In genomic region chr1:20291621-20292020, GRCh38 we compare ENCODE assay signal across 15 cellular contexts. TPM values are rescaled to one million over a fixed set of nuclear protein-coding genes. Genes with fewer than 3 reads are reported as not detected.
DNase-seq lines count a peak whose midpoint lies in the region; ATAC-seq, FAIRE-seq and TF ChIP-seq lines count a peak whose summit lies in the region.
"Had no signal": no experiment of that assay in that cellular context is flagged by ENCODE, and none has a peak within 500 bp of the region (broad histone marks: within the 10 kb centered on the region; RNA-seq: fewer than 3 reads in every experiment).

No MANE protein-coding gene starts in this region.

- peaks cover 30 to 71% of the 10 kb centered on the region in 2 donors for H3K27me3 Mint-ChIP-seq in CD8-positive, alpha-beta memory T cell
- peaks cover 70% of the 10 kb centered on the region for H3K27me3 Mint-ChIP-seq in activated T-cell treated with anti-CD3 and anti-CD28 coated beads, Interleukin-2, amount 50 U/mL, for 72 hours (ENCODE audit: low read depth)

- H3K79me2 ChIP-seq in ACC112 (ENCODE audit: control insufficient read depth, insufficient read depth, low read length, unreplicated experiment), result no peaks in the 10 kb centered on the region

- H3K4me1 ChIP-seq in ACC112 (ENCODE audit: control insufficient read depth, insufficient read depth, low read length, unreplicated experiment), result no peaks in the 10 kb centered on the region
- peaks cover 5% of the 10 kb centered on the region for H3K4me1 ChIP-seq in CD8-positive, alpha-beta memory T cell (ENCODE audit: insufficient read depth, low read length)

- no peak overlapping the region for H3K27ac ChIP-seq in ACC112 (ENCODE audit: low read depth, low read length)
- H3K27ac ChIP-seq in CD8-positive, alpha-beta memory T cell (ENCODE audit: low read depth, low read length), result no peak overlapping the region
- H3K27ac ChIP-seq: WERI-Rb-1 had no signal

- no peak overlapping the region for H2AFZ ChIP-seq in ACC112 (ENCODE audit: low read length, unreplicated experiment)

- H3K27ac Mint-ChIP-seq in CD8-positive, alpha-beta memory T cell, result no peak overlapping the region
- H3K27ac Mint-ChIP-seq in activated T-cell treated with anti-CD3 and anti-CD28 coated beads, Interleukin-2, amount 50 U/mL, for 72 hours, result no peak overlapping the region
- H3K27ac Mint-ChIP-seq: natural killer cell had no signal

- no peak for DNase-seq in CD8-positive, alpha-beta memory T cell
- DNase-seq in activated T-cell treated with anti-CD3 and anti-CD28 coated beads, Interleukin-2, amount 50 U/mL, for 72 hours, result peak; percentile 7 to 10
- DNase-seq in left kidney (ENCODE audit: low read depth, low spot score) (peak; percentile 51), HTR-8/SVneo (ENCODE audit: insufficient read length, low spot score) (no peak), NCI-H128 (lab: John Stamatoyannopoulos, UW; ENCODE audit: unreplicated experiment) (no peak), omental fat pad (ENCODE audit: low spot score) (no peak), HEK293T (ENCODE audit: extremely low spot score) (no peak)
- DNase-seq: amygdala, natural killer cell, NCI-H1930, WERI-Rb-1 had no signal

- FAIRE-seq in HTR-8/SVneo (lab: Jason Lieb, UNC), result no peak
- FAIRE-seq: endometrium had no signal

- H3K4me3 Mint-ChIP-seq in CD8-positive, alpha-beta memory T cell, result peak overlapping the region in 5 of 7 donors; percentile 2 to 74 (median 42)
- H3K4me3 Mint-ChIP-seq in activated T-cell treated with anti-CD3 and anti-CD28 coated beads, Interleukin-2, amount 50 U/mL, for 72 hours, result peak overlapping the region; percentile 26 to 66
- H3K4me3 Mint-ChIP-seq: natural killer cell had no signal

- no peaks in the 10 kb centered on the region for H3K9me3 ChIP-seq in CD8-positive, alpha-beta memory T cell (ENCODE audit: low read length)

- peaks cover 11 to 15% (median 13%) of the 10 kb centered on the region in 3 donors for H3K4me1 Mint-ChIP-seq in CD8-positive, alpha-beta memory T cell
- peaks cover 14% of the 10 kb centered on the region for H3K4me1 Mint-ChIP-seq in activated T-cell treated with anti-CD3 and anti-CD28 coated beads, Interleukin-2, amount 50 U/mL, for 72 hours (ENCODE audit: low read depth)

- no peaks in the 10 kb centered on the region for H3K36me3 Mint-ChIP-seq in CD8-positive, alpha-beta memory T cell
- no peaks in the 10 kb centered on the region for H3K36me3 Mint-ChIP-seq in activated T-cell treated with anti-CD3 and anti-CD28 coated beads, Interleukin-2, amount 50 U/mL, for 72 hours (ENCODE audit: insufficient read depth in 2 of 2)
- H3K36me3 Mint-ChIP-seq: natural killer cell had no signal

- no peaks in the 10 kb centered on the region for H3K36me3 ChIP-seq in ACC112 (ENCODE audit: insufficient read depth, low read length)
- no peaks in the 10 kb centered on the region for H3K36me3 ChIP-seq in CD8-positive, alpha-beta memory T cell (ENCODE audit: insufficient read depth, low read length)
- H3K36me3 ChIP-seq: WERI-Rb-1 had no signal

- H3K9me3 Mint-ChIP-seq in CD8-positive, alpha-beta memory T cell, result peaks cover 0 to 2% (median 0%) of the 10 kb centered on the region in 5 donors
- no peaks in the 10 kb centered on the region for H3K9me3 Mint-ChIP-seq in activated T-cell treated with anti-CD3 and anti-CD28 coated beads, Interleukin-2, amount 50 U/mL, for 72 hours
- H3K9me3 Mint-ChIP-seq: natural killer cell had no signal

- peak; percentile 29 to 32 for ATAC-seq in activated T-cell treated with anti-CD3 and anti-CD28 coated beads, Interleukin-2, amount 50 U/mL, for 72 hours (replicated peaks in 1 of 2)
- ATAC-seq in omental fat pad (ENCODE audit: low FRiP score), result no peak

- H3K4me3 ChIP-seq in ACC112 (ENCODE audit: low read depth, low read length), result peak overlapping the region; percentile 17; the same call in 1 of the 2 replicates
- H3K4me3 ChIP-seq in CD8-positive, alpha-beta memory T cell (ENCODE audit: low read length), result no peak overlapping the region

- H3K27me3 ChIP-seq in ACC112 (ENCODE audit: insufficient read depth, low read length), result peaks cover 92% of the 10 kb centered on the region
- peaks cover 23% of the 10 kb centered on the region for H3K27me3 ChIP-seq in CD8-positive, alpha-beta memory T cell (ENCODE audit: insufficient read depth, low read length, poor library complexity, severe bottlenecking)

- no peak for TF ChIP-seq CTCF in omental fat pad (IDR thresholded peaks at IDR 0.05)

- POLR2A ChIA-PET in CD8-positive, alpha-beta memory T cell (lab: Charles Lee), result no interaction called here
- POLR2A ChIA-PET in HEK293T (lab: Yijun Ruan, JAX), result no interaction called here

- CTCF ChIA-PET in CD8-positive, alpha-beta memory T cell (lab: Charles Lee), result no interaction called here
- CTCF ChIA-PET in HEK293T (lab: Yijun Ruan, JAX), result no interaction called here

TF ChIP-seq in HEK293T, 16 proteins besides CTCF, POLR2A, EP300 and RAD21:
- TF ChIP-seq FOXK2 (IDR thresholded peaks at IDR 0.05) (no peak), BHLHE40 (IDR thresholded peaks at IDR 0.05; ENCODE audit: borderline replicate concordance) (no peak), FOXM1 (IDR thresholded peaks at IDR 0.05; ENCODE audit: borderline replicate concordance) (no peak), SP1 (IDR thresholded peaks at IDR 0.05) (no peak)

RNA-seq across cellular contexts. Expression of gene VWA5B1, which starts 0.9 kb away (rescaled TPM):
- not detected for total RNA-seq in CD8-positive, alpha-beta memory T cell
- polyA plus RNA-seq in CD8-positive, alpha-beta memory T cell, result not detected
- under 1 TPM in 1 of 2 donors, not detected in 1; 0.22 TPM for total RNA-seq in activated T-cell treated with anti-CD3 and anti-CD28 coated beads, Interleukin-2, amount 50 U/mL, for 72 hours
- total RNA-seq in omental fat pad, result not detected
- total RNA-seq: natural killer cell, RPMI7951, subcutaneous adipose tissue had no signal

Comparison
In these comparisons a context has a peak if more than half of its experiments do, and no peak if none do; other contexts are left out.
1. DNase-seq: peak in activated T-cell treated with anti-CD3 and anti-CD28 coated beads, Interleukin-2, amount 50 U/mL, for 72 hours (2 of 2) and left kidney (single experiment); none in CD8-positive, alpha-beta memory T cell (0 of 5), HTR-8/SVneo (single experiment), NCI-H128 (single experiment), omental fat pad (single experiment) and HEK293T (single experiment).